10 cellular contexts compared by ENCODE assay signal in genomic region chr5:58294598-58295298, GRCh38.
DNase-seq lines count a peak whose midpoint lies in the region; ATAC-seq and TF ChIP-seq lines count a peak whose summit lies in the region.
"Had no signal": no experiment of that assay in that cellular context is flagged by ENCODE, and none has a peak within 500 bp of the region (broad histone marks: within the 10 kb centered on the region; RNA-seq: fewer than 3 reads in every experiment).

No MANE protein-coding gene starts in this region.

- DNase-seq in SIG-M5 treated with dmso at 0.1 percent for 504 hours (lab: John Stamatoyannopoulos, UW; ENCODE audit: unreplicated experiment) (peak; percentile 6), SIG-M5 (lab: John Stamatoyannopoulos, UW) (no peak), gastrocnemius medialis (no peak), SHP77 treated with DMSO at 0.1 percent for 48 hours (lab: John Stamatoyannopoulos, UW) (no peak), lower leg skin (ENCODE audit: low spot score in 2 of 2) (no peak)
- DNase-seq in activated CD4-positive, alpha-beta T cell treated with anti-CD3 and anti-CD28 coated beads, Interleukin-2, amount 50 U/mL, for 4 hours = no peak
- DNase-seq: NCI-H82 had no signal

- peaks cover 3% of the 10 kb centered on the region for H3K9me3 Mint-ChIP-seq in activated T-helper 17 cell treated with anti-CD3 and anti-CD28 coated beads, Interleukin-2, amount 50 U/mL, for 72 hours
- H3K9me3 Mint-ChIP-seq: GM23338 had no signal

- no peaks in the 10 kb centered on the region for H3K36me3 ChIP-seq in gastrocnemius medialis

- TF ChIP-seq POLR2A in gastrocnemius medialis (IDR thresholded peaks at IDR 0.05) (no peak), lower leg skin (IDR thresholded peaks at IDR 0.05) (no peak)

- TF ChIP-seq CTCF in gastrocnemius medialis (IDR thresholded peaks at IDR 0.05 in 4 of 5, conservative IDR thresholded peaks at IDR 0.05 in 1 of 5) = no peak
- no peak for TF ChIP-seq CTCF in lower leg skin (IDR thresholded peaks at IDR 0.05)

- peak overlapping the region in 3 of 4 donors; percentile 39 to 60 (median 58) for H3K27ac ChIP-seq in gastrocnemius medialis

- H3K27me3 ChIP-seq in gastrocnemius medialis = no peaks in the 10 kb centered on the region

- no peaks in the 10 kb centered on the region for H3K36me3 Mint-ChIP-seq in activated T-helper 17 cell treated with anti-CD3 and anti-CD28 coated beads, Interleukin-2, amount 50 U/mL, for 72 hours (ENCODE audit: low read depth)

- peaks cover 3% of the 10 kb centered on the region for H3K27me3 Mint-ChIP-seq in activated T-helper 17 cell treated with anti-CD3 and anti-CD28 coated beads, Interleukin-2, amount 50 U/mL, for 72 hours

- intact Hi-C loops in gastrocnemius medialis (cut with DNase I; ENCODE audit: low total_unique reads) = no loop called here
- intact Hi-C loops in lower leg skin (cut with DNase I; ENCODE audit: low total_unique reads) = no loop called here

- ATAC-seq in HG02970 (IDR thresholded peaks at IDR 0.05; ENCODE audit: low FRiP score, unreplicated experiment) (peak; percentile 60), gastrocnemius medialis (peak; percentile 41 to 65)
- ATAC-seq in activated T-helper 17 cell treated with anti-CD3 and anti-CD28 coated beads, Interleukin-2, amount 50 U/mL, for 72 hours (replicated peaks) = peak; percentile 58
- ATAC-seq: GM23338 had no signal

- peaks cover 6% of the 10 kb centered on the region for H3K4me1 Mint-ChIP-seq in activated T-helper 17 cell treated with anti-CD3 and anti-CD28 coated beads, Interleukin-2, amount 50 U/mL, for 72 hours

- in situ Hi-C loops in gastrocnemius medialis (cut with MboI; ENCODE audit: low sequenced_read_pairs in 4 of 4) = no loop called here

- no peak overlapping the region for H3K4me3 ChIP-seq in gastrocnemius medialis
- no peak overlapping the region for H3K4me3 ChIP-seq in lower leg skin (ENCODE audit: low read depth, poor library complexity, severe bottlenecking)
- H3K4me3 ChIP-seq: GM23338 had no signal

- H3K9me3 ChIP-seq in gastrocnemius medialis = no peaks in the 10 kb centered on the region

- H3K4me3 Mint-ChIP-seq in activated T-helper 17 cell treated with anti-CD3 and anti-CD28 coated beads, Interleukin-2, amount 50 U/mL, for 72 hours = no peak overlapping the region
- H3K4me3 Mint-ChIP-seq: GM23338 had no signal

- H3K27ac Mint-ChIP-seq in activated T-helper 17 cell treated with anti-CD3 and anti-CD28 coated beads, Interleukin-2, amount 50 U/mL, for 72 hours = no peak overlapping the region
- H3K27ac Mint-ChIP-seq: GM23338 had no signal

- 27 to 36% methylated on average over 1 of the region's 1 CpG for whole genome bisulfite sequencing in lower leg skin, 2 donors

- H3K4me1 ChIP-seq in gastrocnemius medialis = no peaks in the 10 kb centered on the region
